In genomic region chr11:46259347-46259746, GRCh38 we compare ENCODE assay signal across 1 cellular context.
TF ChIP-seq lines count a peak whose summit lies in the region.

No MANE protein-coding gene starts in this region.

TF ChIP-seq in K562, 482 proteins besides CTCF, POLR2A, EP300 and RAD21 (continued from another document):
- peak; percentile 97 for TF ChIP-seq DACH1 (IDR thresholded peaks at IDR 0.05; ENCODE audit: partially characterized antibody)
